ENCODE assay signal across 11 cellular contexts in genomic region chr3:167876603-167877325, GRCh38.
DNase-seq lines count a peak whose midpoint lies in the region; ATAC-seq, FAIRE-seq and TF ChIP-seq lines count a peak whose summit lies in the region.
"Had no signal": no experiment of that assay in that cellular context is flagged by ENCODE, and none has a peak within 500 bp of the region (broad histone marks: within the 10 kb centered on the region; RNA-seq: fewer than 3 reads in every experiment).

No MANE protein-coding gene starts in this region.

- ATAC-seq in mucosa of descending colon, result peak; percentile 37
- ATAC-seq in HG02763 (IDR thresholded peaks at IDR 0.05; ENCODE audit: unreplicated experiment), result no peak
- no peak for ATAC-seq in activated T-cell treated with anti-CD3 and anti-CD28 coated beads, Interleukin-2, amount 50 U/mL, for 4 hours

- H3K9me3 ChIP-seq in H1 (ENCODE audit: insufficient read depth in 2 of 2, low read depth in 1 of 2, low read length in 1 of 2), result no peaks in the 10 kb centered on the region
- no peaks in the 10 kb centered on the region for H3K9me3 ChIP-seq in mucosa of descending colon

- peak; percentile 70 for DNase-seq in AG20443 (ENCODE audit: low spot score)
- DNase-seq in NCI-H226, result peak; percentile 35
- DNase-seq in H1 (ENCODE audit: low read depth in 1 of 2, low spot score in 2 of 2), result no peak
- no peak for DNase-seq in mucosa of descending colon
- DNase-seq in NCI-H146 treated with DMSO at 0.1 percent for 48 hours (lab: John Stamatoyannopoulos, UW; ENCODE audit: unreplicated experiment), result no peak
- DNase-seq in COLO668 (lab: John Stamatoyannopoulos, UW; ENCODE audit: unreplicated experiment), result no peak
- no peak for DNase-seq in activated T-cell treated with anti-CD3 and anti-CD28 coated beads, Interleukin-2, amount 50 U/mL, for 4 hours
- DNase-seq: activated naive CD8-positive, alpha-beta T cell treated with anti-CD3 and anti-CD28 coated beads, Interleukin-2, amount 10 ng/mL, durations not matched to agents 7 days and 5 days had no signal

- H3K4me3 Mint-ChIP-seq in activated T-cell treated with anti-CD3 and anti-CD28 coated beads, Interleukin-2, amount 50 U/mL, for 4 hours, result no peak overlapping the region
- H3K4me3 Mint-ChIP-seq: activated naive CD8-positive, alpha-beta T cell treated with anti-CD3 and anti-CD28 coated beads, Interleukin-2, amount 10 ng/mL, durations not matched to agents 7 days and 5 days had no signal

- no peak for TF ChIP-seq CTCF in H1 (IDR thresholded peaks at IDR 0.05; ENCODE audit: control extremely low read depth in 1 of 3, insufficient read depth in 1 of 3, low read depth in 1 of 3, low read length in 3 of 3)
- TF ChIP-seq CTCF in mucosa of descending colon (IDR thresholded peaks at IDR 0.05), result no peak

- H3K79me2 ChIP-seq in H1 (ENCODE audit: control insufficient read depth in 1 of 2, insufficient read depth in 2 of 2, low read length in 2 of 2), result no peaks in the 10 kb centered on the region

- peak; percentile 39 for FAIRE-seq in H1 (lab: Jason Lieb, UNC)
- FAIRE-seq: D721Med, keratinocyte had no signal

- H3K56ac ChIP-seq in H1 (replicated peaks; ENCODE audit: insufficient read length, low read depth, low read length), result no peak overlapping the region

- H2BK15ac ChIP-seq in H1 (ENCODE audit: low read length), result no peak overlapping the region

- peaks cover 8% of the 10 kb centered on the region for H3K27me3 Mint-ChIP-seq in activated T-cell treated with anti-CD3 and anti-CD28 coated beads, Interleukin-2, amount 50 U/mL, for 4 hours (ENCODE audit: low read depth)

- H2BK120ac ChIP-seq in H1 (replicated peaks; ENCODE audit: low read depth, low read length), result no peak overlapping the region

- no peak for TF ChIP-seq EP300 in H1 (IDR thresholded peaks at IDR 0.05; ENCODE audit: borderline replicate concordance in 1 of 2, low read depth in 2 of 2, low read length in 2 of 2)

- H2BK12ac ChIP-seq in H1 (ENCODE audit: low read depth, low read length), result no peak overlapping the region

- no peak overlapping the region for H4K91ac ChIP-seq in H1 (replicated peaks; ENCODE audit: insufficient read length, low read length)

- no peak overlapping the region for H3K4ac ChIP-seq in H1 (replicated peaks; ENCODE audit: insufficient read length, low read depth, low read length)

- TF ChIP-seq RAD21 in H1 (IDR thresholded peaks at IDR 0.05 in 1 of 2, conservative IDR thresholded peaks at IDR 0.05 in 1 of 2; ENCODE audit: low read depth in 2 of 2, low read length in 2 of 2), result no peak

- H3K9me3 Mint-ChIP-seq in activated T-cell treated with anti-CD3 and anti-CD28 coated beads, Interleukin-2, amount 50 U/mL, for 4 hours, result no peaks in the 10 kb centered on the region
- H3K9me3 Mint-ChIP-seq: activated naive CD8-positive, alpha-beta T cell treated with anti-CD3 and anti-CD28 coated beads, Interleukin-2, amount 10 ng/mL, durations not matched to agents 7 days and 5 days had no signal

- no peaks in the 10 kb centered on the region for H3K4me1 Mint-ChIP-seq in activated T-cell treated with anti-CD3 and anti-CD28 coated beads, Interleukin-2, amount 50 U/mL, for 4 hours (ENCODE audit: low read depth)

- no peaks in the 10 kb centered on the region for H3K36me3 Mint-ChIP-seq in activated T-cell treated with anti-CD3 and anti-CD28 coated beads, Interleukin-2, amount 50 U/mL, for 4 hours (ENCODE audit: insufficient read depth)
- H3K36me3 Mint-ChIP-seq: activated naive CD8-positive, alpha-beta T cell treated with anti-CD3 and anti-CD28 coated beads, Interleukin-2, amount 10 ng/mL, durations not matched to agents 7 days and 5 days had no signal

- no peaks in the 10 kb centered on the region for H3K27me3 ChIP-seq in H1 (replicated peaks in 1 of 4; ENCODE audit: control insufficient read depth in 3 of 4, extremely low read depth in 1 of 4, insufficient read depth in 3 of 4, low read length in 3 of 4)

- no peak overlapping the region for H4K5ac ChIP-seq in H1 (ENCODE audit: insufficient read length, low read depth, low read length)

- H3K4me3 ChIP-seq in H1 (ENCODE audit: extremely low read depth in 1 of 4, insufficient read depth in 2 of 4, low read depth in 3 of 4, low read length in 4 of 4) (no peak overlapping the region), mucosa of descending colon (no peak overlapping the region)

- WGBS in H1 (ENCODE audit: extremely low coverage in 1 of 2, insufficient coverage in 1 of 2, insufficient read length in 1 of 2, insufficient replicate concordance in 2 of 2, low coverage in 1 of 2, low lambda C conversion rate in 2 of 2, missing lambda C conversion rate in 1 of 2), 2 experiments, result 87% methylated on average over 4 of the region's 4 CpGs; no CpG with 5 or more reads in 1 of the 2 experiments

- no peak overlapping the region for H3K27ac ChIP-seq in H1 (ENCODE audit: low read depth, low read length)

- H4K8ac ChIP-seq in H1 (ENCODE audit: extremely low read depth, insufficient read depth, low read length), result no peak overlapping the region

- CTCF ChIA-PET in H1 (lab: Charles Lee; ENCODE audit: partially characterized antibody), result interaction anchor here (0.6 to 1.5 kb wide), 4 partner anchors 9 to 469 kb away, joined by 3 to 5 read pairs (median 4); no protein-coding TSS in a partner anchor

- H3K23ac ChIP-seq in H1 (ENCODE audit: insufficient read length), result no peak overlapping the region

- POLR2A ChIA-PET in H1 (lab: Charles Lee; ENCODE audit: partially characterized antibody), result no interaction called here

- H3K4me1 ChIP-seq in H1 (replicated peaks in 1 of 4; ENCODE audit: control insufficient read depth in 3 of 4, insufficient read depth in 4 of 4, low read length in 3 of 4) (no peaks in the 10 kb centered on the region), mucosa of descending colon (ENCODE audit: low read depth) (no peaks in the 10 kb centered on the region)

- H3K9ac ChIP-seq in H1 (replicated peaks in 1 of 4; ENCODE audit: extremely low read depth in 1 of 4, low read depth in 3 of 4, low read length in 3 of 4), result no peak overlapping the region

- H3K4me2 ChIP-seq in H1 (ENCODE audit: insufficient read depth in 1 of 2, low read depth in 2 of 2, low read length in 2 of 2), result no peak overlapping the region

- H3K36me3 ChIP-seq in H1 (ENCODE audit: control insufficient read depth in 2 of 4, insufficient read depth in 4 of 4, low read length in 3 of 4) (no peaks in the 10 kb centered on the region), mucosa of descending colon (ENCODE audit: low read depth) (no peaks in the 10 kb centered on the region)

- H2AFZ ChIP-seq in H1 (ENCODE audit: low read length), result peak overlapping the region; percentile 70; the same call in 1 of the 2 replicates

- TF ChIP-seq POLR2A in H1 (IDR thresholded peaks at IDR 0.05; ENCODE audit: control extremely low read depth in 1 of 2, low read depth in 2 of 2, low read length in 2 of 2), result no peak

- no peak overlapping the region for H3K14ac ChIP-seq in H1 (ENCODE audit: insufficient read length)

- no peaks in the 10 kb centered on the region for H4K20me1 ChIP-seq in H1 (replicated peaks in 1 of 2; ENCODE audit: control insufficient read depth in 1 of 2, insufficient read depth in 2 of 2, low read length in 2 of 2)

- H2BK5ac ChIP-seq in H1 (ENCODE audit: low read depth, low read length), result no peak overlapping the region

- intact Hi-C loops in mucosa of descending colon (cut with DNase I, micrococcal nuclease), result no loop called here

- H3K79me1 ChIP-seq in H1 (ENCODE audit: low read depth, low read length), result no peaks in the 10 kb centered on the region

- H3K23me2 ChIP-seq in H1 (ENCODE audit: low read depth, low read length), result peaks cover 1% of the 10 kb centered on the region; the same call in 1 of the 2 replicates

- H2BK20ac ChIP-seq in H1 (ENCODE audit: low read length), result no peak overlapping the region

- H2AK5ac ChIP-seq in H1 (ENCODE audit: low read depth, low read length), result no peak overlapping the region

- no peak overlapping the region for H3K18ac ChIP-seq in H1 (ENCODE audit: extremely low read depth, low read length)

TF ChIP-seq in H1, 55 proteins besides CTCF, POLR2A, EP300 and RAD21:
- TF ChIP-seq GTF2F1 (IDR thresholded peaks at IDR 0.05; ENCODE audit: borderline replicate concordance, low read depth, low read length) (no peak), PHF8 (conservative IDR thresholded peaks at IDR 0.05; ENCODE audit: low read depth, low read length) (no peak), KDM1A (IDR thresholded peaks at IDR 0.05; ENCODE audit: borderline replicate concordance, low read length) (no peak)
- TF ChIP-seq, protein P1, sequence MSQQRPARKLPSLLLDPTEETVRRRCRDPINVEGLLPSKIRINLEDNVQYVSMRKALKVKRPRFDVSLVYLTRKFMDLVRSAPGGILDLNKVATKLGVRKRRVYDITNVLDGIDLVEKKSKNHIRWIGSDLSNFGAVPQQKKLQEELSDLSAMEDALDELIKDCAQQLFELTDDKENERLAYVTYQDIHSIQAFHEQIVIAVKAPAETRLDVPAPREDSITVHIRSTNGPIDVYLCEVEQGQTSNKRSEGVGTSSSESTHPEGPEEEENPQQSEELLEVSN (IDR thresholded peaks at IDR 0.05), result no peak

Comparison
In these comparisons a context has a peak if more than half of its experiments do, and no peak if none do; other contexts are left out.
1. DNase-seq: peak in AG20443 (single experiment) and NCI-H226 (single experiment); none in H1 (0 of 2), mucosa of descending colon (0 of 3), NCI-H146 treated with DMSO at 0.1 percent for 48 hours (single experiment), COLO668 (single experiment) and activated T-cell treated with anti-CD3 and anti-CD28 coated beads, Interleukin-2, amount 50 U/mL, for 4 hours (single experiment).